12 cellular contexts compared by ENCODE assay signal in the genomic region with DNA sequence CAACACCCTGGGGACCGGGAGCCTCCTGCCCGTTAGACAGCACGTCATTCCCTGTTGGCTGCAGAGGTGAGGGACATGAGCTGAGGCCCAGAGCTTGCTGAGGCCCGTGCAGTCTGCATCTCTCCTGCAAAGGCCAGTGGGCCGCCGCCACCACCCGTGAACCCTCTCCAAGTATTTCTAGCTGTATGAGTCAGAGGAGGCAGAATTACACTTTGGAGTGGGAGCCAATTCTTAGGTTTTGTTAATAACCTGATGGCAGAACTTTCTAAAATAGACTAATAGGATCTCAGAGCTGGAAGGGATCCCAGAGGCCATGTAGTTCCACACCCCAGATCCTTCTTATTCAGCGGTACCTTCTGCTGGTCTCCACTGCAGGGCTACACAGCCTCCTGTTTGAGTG.
DNase-seq lines count a peak whose midpoint lies in the region; ATAC-seq and TF ChIP-seq lines count a peak whose summit lies in the region.
"Had no signal": no experiment of that assay in that cellular context is flagged by ENCODE, and none has a peak within 500 bp of the region (broad histone marks: within the 10 kb centered on the region; RNA-seq: fewer than 3 reads in every experiment).

No MANE protein-coding gene starts in this region.

- H3K23ac ChIP-seq in neuronal stem cell (ENCODE audit: low read depth, low read length, poor library complexity): peak overlapping the region; percentile 36

- no peak overlapping the region for H4K91ac ChIP-seq in neuronal stem cell (ENCODE audit: low read depth, low read length, poor library complexity)

- H3K9ac ChIP-seq in fibroblast of lung (ENCODE audit: insufficient read depth, low read length) (no peak overlapping the region), neuronal stem cell (ENCODE audit: low read depth, low read length, poor library complexity) (no peak overlapping the region)

- no peak overlapping the region for H2AFZ ChIP-seq in fibroblast of lung (ENCODE audit: low read length)
- H2AFZ ChIP-seq in neuronal stem cell (ENCODE audit: low read length): no peak overlapping the region

- no peak for TF ChIP-seq CTCF in fibroblast of lung (conservative IDR thresholded peaks at IDR 0.05 in 1 of 2, IDR thresholded peaks at IDR 0.05 in 1 of 2; ENCODE audit: low read depth in 1 of 2, low read length in 2 of 2)

- no peak overlapping the region for H3K27ac ChIP-seq in fibroblast of lung (ENCODE audit: insufficient read depth, low read length)
- no peak overlapping the region for H3K27ac ChIP-seq in neuronal stem cell (replicated peaks; ENCODE audit: low read length)
- H3K27ac ChIP-seq: HL-60, SJSA1 had no signal

- no peaks in the 10 kb centered on the region for H3K36me3 ChIP-seq in MG63
- H3K36me3 ChIP-seq in fibroblast of lung (ENCODE audit: control insufficient read depth, insufficient read depth, low read length): no peaks in the 10 kb centered on the region
- no peaks in the 10 kb centered on the region for H3K36me3 ChIP-seq in neuronal stem cell (replicated peaks in 1 of 2; ENCODE audit: control insufficient read depth in 2 of 2, insufficient read depth in 2 of 2, low read length in 2 of 2)
- H3K36me3 ChIP-seq: SJSA1 had no signal

- H4K20me1 ChIP-seq in fibroblast of lung (ENCODE audit: control insufficient read depth, extremely low read depth, insufficient read depth, low read length): no peaks in the 10 kb centered on the region

- no peak overlapping the region for H2BK15ac ChIP-seq in neuronal stem cell (ENCODE audit: low read length)

- H3K4me1 ChIP-seq in fibroblast of lung (ENCODE audit: control insufficient read depth, extremely low read depth, insufficient read depth, low read length): no peaks in the 10 kb centered on the region
- peaks cover 0 to 3% of the 10 kb centered on the region in 2 donors for H3K4me1 ChIP-seq in neuronal stem cell (ENCODE audit: control insufficient read depth in 2 of 2, insufficient read depth in 1 of 2, low read depth in 1 of 2, low read length in 2 of 2)
- H3K4me1 ChIP-seq: SJSA1 had no signal

- H3K4me2 ChIP-seq in fibroblast of lung (ENCODE audit: extremely low read depth, insufficient read depth, low read length) (no peak overlapping the region), neuronal stem cell (ENCODE audit: insufficient read depth, low read length, poor library complexity, severe bottlenecking) (no peak overlapping the region)

- H2BK5ac ChIP-seq in neuronal stem cell (ENCODE audit: low read length): no peak overlapping the region

- no peaks in the 10 kb centered on the region for H3K79me2 ChIP-seq in fibroblast of lung (ENCODE audit: control insufficient read depth, insufficient read depth, low read length)

- no CpG with 5 or more reads among the region's 8 CpGs for WGBS in neuronal stem cell (ENCODE audit: extremely low coverage in 2 of 2, insufficient read length in 2 of 2, insufficient replicate concordance in 1 of 2), 2 donors

- H3K18ac ChIP-seq in neuronal stem cell (ENCODE audit: low read length): no peak overlapping the region

- no peak overlapping the region for H2BK12ac ChIP-seq in neuronal stem cell (ENCODE audit: low read length)

- H3K4me3 ChIP-seq in MG63 (no peak overlapping the region), fibroblast of lung (replicated peaks in 1 of 4; ENCODE audit: control extremely low read depth in 1 of 4, insufficient read depth in 1 of 4, low read depth in 3 of 4, low read length in 4 of 4) (no peak overlapping the region), neuronal stem cell (ENCODE audit: low read length in 2 of 2) (no peak overlapping the region)
- H3K4me3 ChIP-seq: SJSA1 had no signal

- no peak overlapping the region for H2AK5ac ChIP-seq in neuronal stem cell (ENCODE audit: low read depth, low read length)

- H3K27me3 ChIP-seq in MG63 (no peaks in the 10 kb centered on the region), fibroblast of lung (ENCODE audit: control insufficient read depth, insufficient read depth, low read length) (no peaks in the 10 kb centered on the region), neuronal stem cell (ENCODE audit: control insufficient read depth in 3 of 3, insufficient read depth in 3 of 3, low read depth in 1 of 3, low read length in 3 of 3) (no peaks in the 10 kb centered on the region)
- H3K27me3 ChIP-seq: SJSA1 had no signal

- no peak for ATAC-seq in left lobe of liver
- ATAC-seq in HG02798 (IDR thresholded peaks at IDR 0.05; ENCODE audit: poor library complexity, unreplicated experiment): no peak

- no peaks in the 10 kb centered on the region for H3K79me1 ChIP-seq in neuronal stem cell (ENCODE audit: low read depth, low read length)

- peak overlapping the region; percentile 60 for H3K14ac ChIP-seq in neuronal stem cell (ENCODE audit: low read length)

- H3K4ac ChIP-seq in neuronal stem cell (ENCODE audit: low read length): no peak overlapping the region

- no peaks in the 10 kb centered on the region for H3K9me3 ChIP-seq in MG63
- H3K9me3 ChIP-seq in fibroblast of lung (ENCODE audit: control insufficient read depth, insufficient read depth, low read depth, low read length): no peaks in the 10 kb centered on the region
- no peaks in the 10 kb centered on the region for H3K9me3 ChIP-seq in neuronal stem cell (replicated peaks in 1 of 2; ENCODE audit: control insufficient read depth in 2 of 2, insufficient read depth in 1 of 2, low read depth in 1 of 2, low read length in 2 of 2)
- H3K9me3 ChIP-seq: SJSA1 had no signal

- DNase-seq in MG63: peak; percentile 84
- peak; percentile 81 to 94 for DNase-seq in fibroblast of lung (ENCODE audit: low read depth in 2 of 2)
- no peak for DNase-seq in neuronal stem cell (ENCODE audit: low spot score)
- peak; percentile 72 for DNase-seq in ureter (ENCODE audit: low spot score)
- no peak for DNase-seq in NCI-H146 treated with DMSO at 0.1 percent for 48 hours (lab: John Stamatoyannopoulos, UW; ENCODE audit: unreplicated experiment)
- no peak for DNase-seq in left lobe of liver (ENCODE audit: low spot score)
- DNase-seq: activated T-cell treated with anti-CD3 and anti-CD28 coated beads for 4 hours, DMS79, NCI-H69 had no signal

- no peak overlapping the region for H2BK120ac ChIP-seq in neuronal stem cell (ENCODE audit: low read depth, low read length)

- H4K8ac ChIP-seq in neuronal stem cell (ENCODE audit: low read depth, low read length): no peak overlapping the region

Comparison
In these comparisons a context has a peak if more than half of its experiments do, and no peak if none do; other contexts are left out.
1. DNase-seq: peak in MG63 (single experiment), fibroblast of lung (2 of 2) and ureter (single experiment); none in neuronal stem cell (single experiment), NCI-H146 treated with DMSO at 0.1 percent for 48 hours (single experiment) and left lobe of liver (single experiment).